10 cellular contexts compared by ENCODE assay signal in the genomic region with DNA sequence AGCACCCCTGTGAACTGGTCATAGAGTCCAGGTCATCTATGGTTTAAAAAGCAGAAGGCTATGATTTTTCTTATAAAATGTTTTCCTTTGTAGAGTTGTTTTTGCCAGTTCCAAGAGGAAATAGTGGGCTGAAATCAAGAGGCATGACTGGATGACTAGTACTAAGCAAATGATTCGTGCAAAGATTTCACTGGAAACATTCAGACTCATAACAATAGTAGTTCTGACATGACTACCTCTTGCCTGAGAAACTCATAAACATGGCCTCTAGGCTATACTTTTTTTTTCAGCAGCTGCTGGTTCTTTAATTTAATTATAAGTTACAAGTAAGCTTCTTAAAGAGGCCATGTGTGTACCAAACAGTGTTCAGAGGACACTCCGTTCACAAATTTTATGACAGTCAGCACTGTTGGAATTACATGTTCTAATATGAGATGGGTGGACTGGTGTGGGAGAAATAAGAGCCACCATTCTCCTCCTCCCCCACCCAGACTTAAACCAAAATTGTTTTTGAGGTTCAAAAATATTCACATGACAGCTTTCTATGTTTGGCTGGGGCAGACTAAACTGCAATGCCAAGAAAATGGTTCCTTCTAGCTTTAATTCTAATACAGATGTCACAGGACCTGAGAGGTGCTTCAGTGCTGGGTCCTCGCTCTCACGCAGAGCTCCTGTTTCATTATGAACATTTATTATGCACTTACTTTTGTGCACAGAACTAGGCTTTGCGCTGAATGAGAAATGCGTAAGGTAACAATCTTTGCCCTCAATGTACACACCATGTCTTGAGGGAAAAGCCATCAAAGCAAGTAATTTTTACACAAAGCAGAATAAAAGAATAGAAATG.
DNase-seq lines count a peak whose midpoint lies in the region; ATAC-seq, FAIRE-seq and TF ChIP-seq lines count a peak whose summit lies in the region.
"Had no signal": no experiment of that assay in that cellular context is flagged by ENCODE, and none has a peak within 500 bp of the region (broad histone marks: within the 10 kb centered on the region; RNA-seq: fewer than 3 reads in every experiment).

No MANE protein-coding gene starts in this region.

- H3K4me1 ChIP-seq in right lobe of liver (peaks cover 0 to 7% (median 0%) of the 10 kb centered on the region in 4 donors), H9 (ENCODE audit: insufficient read depth, low read length) (no peaks in the 10 kb centered on the region)

- H3K9ac ChIP-seq in H9 (ENCODE audit: extremely low read depth, insufficient read length, low read length), result no peak overlapping the region

- no peak overlapping the region for H2AFZ ChIP-seq in H9 (ENCODE audit: low read length)

- H2BK5ac ChIP-seq in H9 (ENCODE audit: insufficient read length, low read length), result no peak overlapping the region

- H3K4me1 Mint-ChIP-seq in H9, result no peaks in the 10 kb centered on the region

- no peak overlapping the region for H3K4me3 Mint-ChIP-seq in H9

- H3K14ac ChIP-seq in H9 (ENCODE audit: insufficient read depth, low read length), result no peak overlapping the region

- H3K27ac ChIP-seq in right lobe of liver, result no peak overlapping the region
- no peak overlapping the region for H3K27ac ChIP-seq in H9 (ENCODE audit: insufficient read length, low read depth, low read length)

- no peak overlapping the region for H2BK15ac ChIP-seq in H9 (ENCODE audit: low read depth, low read length)

- H2BK120ac ChIP-seq in H9 (ENCODE audit: low read depth, low read length, poor library complexity, severe bottlenecking), result no peak overlapping the region

- no peak overlapping the region for H2BK12ac ChIP-seq in H9 (ENCODE audit: insufficient read length, low read depth, low read length)

- no peaks in the 10 kb centered on the region for H3K79me1 ChIP-seq in H9 (ENCODE audit: insufficient read depth, low read depth, low read length, poor library complexity, severe bottlenecking)

- H4K91ac ChIP-seq in H9 (ENCODE audit: insufficient read length, low read depth, low read length), result no peak overlapping the region

- no peaks in the 10 kb centered on the region; a peak in 1 of 5 replicates for H3K9me3 Mint-ChIP-seq in H9

- no peaks in the 10 kb centered on the region for H4K20me1 ChIP-seq in H9 (ENCODE audit: control insufficient read depth, insufficient read depth, insufficient read length)

- DNase-seq in GM03348 (ENCODE audit: low spot score) (peak; percentile 27), bronchial epithelial cell (ENCODE audit: low read depth) (peak; percentile 70), MV-4-11 (lab: John Stamatoyannopoulos, UW) (no peak), right lobe of liver (no peak), NCI-H1436 (lab: John Stamatoyannopoulos, UW) (no peak), H9 (no peak)
- DNase-seq: islet precursor cell had no signal

- H4K5ac ChIP-seq in H9 (ENCODE audit: insufficient read length, low read depth, low read length), result no peak overlapping the region

- no peaks in the 10 kb centered on the region for H3K27me3 Mint-ChIP-seq in H9 (ENCODE audit: low read depth)

- no peak overlapping the region for H3K56ac ChIP-seq in H9 (ENCODE audit: insufficient read length, low read depth, low read length)

- 73% methylated on average over 6 of the region's 6 CpGs for WGBS in right lobe of liver (ENCODE audit: insufficient coverage, low coverage, low lambda C conversion rate, missing lambda C conversion rate)
- no CpG with 5 or more reads among the region's 6 CpGs for WGBS in H9 (ENCODE audit: extremely low coverage, insufficient read length, low lambda C conversion rate)

- intact Hi-C loops in right lobe of liver (cut with DNase I), result no loop called here

- ATAC-seq in GM19438 (IDR thresholded peaks at IDR 0.05; ENCODE audit: low read depth, unreplicated experiment), result peak; percentile 34
- peak; percentile 40 for ATAC-seq in HG03103 (IDR thresholded peaks at IDR 0.05; ENCODE audit: low read depth, unreplicated experiment)
- no peak for ATAC-seq in right lobe of liver

- H3K4ac ChIP-seq in H9 (ENCODE audit: low read depth, low read length), result no peak overlapping the region

- no peak overlapping the region for H3K4me3 ChIP-seq in bronchial epithelial cell (ENCODE audit: low read depth, low read length)
- no peak overlapping the region for H3K4me3 ChIP-seq in right lobe of liver

- no peak overlapping the region for H3K18ac ChIP-seq in H9 (ENCODE audit: insufficient read length, low read depth, low read length)

- no peaks in the 10 kb centered on the region for H3K36me3 Mint-ChIP-seq in H9 (ENCODE audit: insufficient read depth in 1 of 3, low read depth in 3 of 3)

- H3K23me2 ChIP-seq in H9 (ENCODE audit: insufficient read length, low read depth, low read length, poor library complexity, severe bottlenecking), result no peaks in the 10 kb centered on the region

- H3K79me2 ChIP-seq in H9 (ENCODE audit: insufficient read depth, low read length), result no peaks in the 10 kb centered on the region

- H2AK5ac ChIP-seq in H9 (ENCODE audit: insufficient read length, low read length), result no peak overlapping the region

- H3K36me3 ChIP-seq in bronchial epithelial cell (ENCODE audit: control insufficient read depth, insufficient read depth, low read length), result no peaks in the 10 kb centered on the region
- H3K36me3 ChIP-seq in right lobe of liver, result no peaks in the 10 kb centered on the region

- no peak overlapping the region for H3K23ac ChIP-seq in H9 (ENCODE audit: insufficient read length, low read depth, low read length)

- H3K27me3 ChIP-seq in bronchial epithelial cell (ENCODE audit: control insufficient read depth, insufficient read depth, low read length) (no peaks in the 10 kb centered on the region), right lobe of liver (no peaks in the 10 kb centered on the region), H9 (ENCODE audit: insufficient read depth, low read length) (no peaks in the 10 kb centered on the region)

- no peaks in the 10 kb centered on the region for H3K9me3 ChIP-seq in right lobe of liver
- no peaks in the 10 kb centered on the region for H3K9me3 ChIP-seq in H9 (ENCODE audit: control insufficient read depth, low read depth, low read length)

- no peak for TF ChIP-seq POLR2A in right lobe of liver (IDR thresholded peaks at IDR 0.05)

- H3T11ph ChIP-seq in H9 (ENCODE audit: low read length), result no peak overlapping the region

- no peak for FAIRE-seq in bronchial epithelial cell (lab: Jason Lieb, UNC)
- FAIRE-seq: G401.6 had no signal

- H2BK20ac ChIP-seq in H9 (ENCODE audit: low read depth, low read length, poor library complexity, severe bottlenecking), result no peak overlapping the region

- H3K27ac Mint-ChIP-seq in H9, result peak overlapping the region in 1 of 3 experiments; percentile 83; a peak in 1 of 7 replicates

- no peak for TF ChIP-seq CTCF in bronchial epithelial cell (IDR thresholded peaks at IDR 0.05; ENCODE audit: insufficient read depth, low read length, severe bottlenecking)
- TF ChIP-seq CTCF in right lobe of liver (IDR thresholded peaks at IDR 0.05), result no peak
- TF ChIP-seq CTCF in H9 (conservative IDR thresholded peaks at IDR 0.05), result no peak

- no peak overlapping the region for H3K4me2 ChIP-seq in H9 (ENCODE audit: insufficient read depth, insufficient read length, low read length)

- no peak overlapping the region for H4K8ac ChIP-seq in H9 (replicated peaks; ENCODE audit: insufficient read length, low read depth, low read length)

Comparison
In these comparisons a context has a peak if more than half of its experiments do, and no peak if none do; other contexts are left out.
1. DNase-seq: peak in GM03348 (single experiment) and bronchial epithelial cell (single experiment); none in MV-4-11 (single experiment), right lobe of liver (0 of 3), NCI-H1436 (single experiment) and H9 (single experiment).
2. ATAC-seq: peak in GM19438 (single experiment) and HG03103 (single experiment); none in right lobe of liver (0 of 4).